ENCODE assay signal across 16 cellular contexts in genomic region chr3:157098823-157099185, GRCh38.
A peak's percentile ranks its signal among the peaks of the same experiment; 100 is the strongest.
DNase-seq lines count a peak whose midpoint lies in the region; ATAC-seq and TF ChIP-seq lines count a peak whose summit lies in the region.
"Had no signal": no experiment of that assay in that cellular context is flagged by ENCODE, and none has a peak within 500 bp of the region (broad histone marks: within the 10 kb centered on the region; RNA-seq: fewer than 3 reads in every experiment).

No MANE protein-coding gene starts in this region.

- peaks cover 98% of the 10 kb centered on the region for H3K4me1 ChIP-seq in KMS-11 (ENCODE audit: low read depth, poor library complexity, severe bottlenecking)

- H2AFZ ChIP-seq in KMS-11 (ENCODE audit: low read depth) = no peak overlapping the region

- no peaks in the 10 kb centered on the region for H3K36me3 ChIP-seq in KMS-11 (ENCODE audit: insufficient read depth)

- DNase-seq in GM03348 (ENCODE audit: low spot score) (peak; percentile 82), fibroblast of gingiva (ENCODE audit: low read depth) (peak; percentile 76), sciatic nerve (ENCODE audit: low spot score) (no peak), mucosa of gallbladder (ENCODE audit: low spot score) (no peak), GF-D8 (lab: John Stamatoyannopoulos, UW) (no peak), midbrain (lab: John Stamatoyannopoulos, UW) (no peak)
- DNase-seq: activated CD4-positive, CD25-positive, alpha-beta regulatory T cell; activated CD8-positive, alpha-beta memory T cell treated with anti-CD3 and anti-CD28 coated beads, Interleukin-2, amount 50 U/mL, for 4 hours; amniotic stem cell; CD4-positive, alpha-beta T cell; Karpas-422; kidney; NCI-H1694; NCI-H69 had no signal

- H3K4me2 ChIP-seq in KMS-11 = peak overlapping the region; percentile 85

- H3K27ac ChIP-seq in KMS-11 = peak overlapping the region; percentile 92
- H3K27ac ChIP-seq: HL-60 had no signal

- H4K20me1 ChIP-seq in KMS-11 (ENCODE audit: insufficient read depth) = no peaks in the 10 kb centered on the region

- intact Hi-C loops in sciatic nerve (cut with DNase I) = no loop called here

- TF ChIP-seq CTCF in KMS-11 (conservative IDR thresholded peaks at IDR 0.05; ENCODE audit: low read depth, low read length) = no peak

- H3K4me3 ChIP-seq in KMS-11 (IDR thresholded peaks at IDR 0.05; ENCODE audit: insufficient read depth, low read depth, low read length) = no peak overlapping the region

- peaks cover 3% of the 10 kb centered on the region; the same call in 1 of the 2 replicates for H3K79me2 ChIP-seq in KMS-11 (ENCODE audit: insufficient read depth, low read depth)

- no peak overlapping the region; the same call in 1 of the 2 replicates for H3K9ac ChIP-seq in KMS-11

- H3K27me3 ChIP-seq in KMS-11 (ENCODE audit: insufficient read depth, low read depth) = no peaks in the 10 kb centered on the region

- peak; percentile 36 for ATAC-seq in sciatic nerve

Comparison
In these comparisons a context has a peak if more than half of its experiments do, and no peak if none do; other contexts are left out.
1. DNase-seq: peak in GM03348 (single experiment) and fibroblast of gingiva (single experiment); none in sciatic nerve (single experiment), mucosa of gallbladder (single experiment), GF-D8 (single experiment) and midbrain (single experiment).